8 cellular contexts compared by ENCODE assay signal in genomic region chr20:52191132-52191435, GRCh38. TPM values are rescaled to one million over a fixed set of nuclear protein-coding genes. Genes with fewer than 3 reads are reported as not detected.
DNase-seq lines count a peak whose midpoint lies in the region; ATAC-seq and TF ChIP-seq lines count a peak whose summit lies in the region.

No MANE protein-coding gene starts in this region.

- peaks cover 3% of the 10 kb centered on the region for H3K27me3 Mint-ChIP-seq in nephron progenitor cell (ENCODE audit: low read depth, poor library complexity)

- H3K27ac Mint-ChIP-seq in nephron progenitor cell, result no peak overlapping the region

- H3K36me3 Mint-ChIP-seq in nephron progenitor cell (ENCODE audit: low read depth), result peaks cover 29% of the 10 kb centered on the region

- H3K27ac ChIP-seq in SK-N-MC, result peak overlapping the region; percentile 16; the same call in 1 of the 2 replicates

- H3K9ac ChIP-seq in SK-N-MC (ENCODE audit: insufficient read length), result peak overlapping the region; percentile 83

- no peaks in the 10 kb centered on the region for H3K9me3 Mint-ChIP-seq in nephron progenitor cell

- no peaks in the 10 kb centered on the region for H3K9me3 ChIP-seq in SK-N-MC (ENCODE audit: low read depth, low read length)

- H3K4me3 ChIP-seq in SK-N-MC, result peak overlapping the region; percentile 100

- peaks cover 9% of the 10 kb centered on the region for H3K36me3 ChIP-seq in SK-N-MC (ENCODE audit: insufficient read depth, low read length)

- TF ChIP-seq CTCF in nephron progenitor cell (IDR thresholded peaks at IDR 0.05), result no peak

- peak; percentile 62 for DNase-seq in NCI-H2171 treated with DMSO at 0.1 percent for 48 hours (lab: John Stamatoyannopoulos, UW)
- no peak for DNase-seq in NCI-H2171 (lab: John Stamatoyannopoulos, UW)
- no peak for DNase-seq in SK-N-MC (ENCODE audit: low read depth, low spot score)
- no peak for DNase-seq in nephron progenitor cell
- no peak for DNase-seq in OCI-M2 (lab: John Stamatoyannopoulos, UW; ENCODE audit: unreplicated experiment)
- no peak for DNase-seq in activated CD4-positive, alpha-beta T cell treated with anti-CD3 and anti-CD28 coated beads for 4 hours

- peaks cover 32% of the 10 kb centered on the region for H3K4me1 Mint-ChIP-seq in nephron progenitor cell

- ATAC-seq in HG02840 (IDR thresholded peaks at IDR 0.05; ENCODE audit: low FRiP score, unreplicated experiment) (peak; percentile 28), esophagus mucosa (peak; percentile 56)

- H3K4me3 Mint-ChIP-seq in nephron progenitor cell, result peak overlapping the region; percentile 95

RNA-seq across cellular contexts. Expression of gene ZFP64, which starts 0.5 kb away (rescaled TPM):
- total RNA-seq in esophagus mucosa, result 12.9 TPM
